ENCODE assay signal across 10 cellular contexts in the genomic region with DNA sequence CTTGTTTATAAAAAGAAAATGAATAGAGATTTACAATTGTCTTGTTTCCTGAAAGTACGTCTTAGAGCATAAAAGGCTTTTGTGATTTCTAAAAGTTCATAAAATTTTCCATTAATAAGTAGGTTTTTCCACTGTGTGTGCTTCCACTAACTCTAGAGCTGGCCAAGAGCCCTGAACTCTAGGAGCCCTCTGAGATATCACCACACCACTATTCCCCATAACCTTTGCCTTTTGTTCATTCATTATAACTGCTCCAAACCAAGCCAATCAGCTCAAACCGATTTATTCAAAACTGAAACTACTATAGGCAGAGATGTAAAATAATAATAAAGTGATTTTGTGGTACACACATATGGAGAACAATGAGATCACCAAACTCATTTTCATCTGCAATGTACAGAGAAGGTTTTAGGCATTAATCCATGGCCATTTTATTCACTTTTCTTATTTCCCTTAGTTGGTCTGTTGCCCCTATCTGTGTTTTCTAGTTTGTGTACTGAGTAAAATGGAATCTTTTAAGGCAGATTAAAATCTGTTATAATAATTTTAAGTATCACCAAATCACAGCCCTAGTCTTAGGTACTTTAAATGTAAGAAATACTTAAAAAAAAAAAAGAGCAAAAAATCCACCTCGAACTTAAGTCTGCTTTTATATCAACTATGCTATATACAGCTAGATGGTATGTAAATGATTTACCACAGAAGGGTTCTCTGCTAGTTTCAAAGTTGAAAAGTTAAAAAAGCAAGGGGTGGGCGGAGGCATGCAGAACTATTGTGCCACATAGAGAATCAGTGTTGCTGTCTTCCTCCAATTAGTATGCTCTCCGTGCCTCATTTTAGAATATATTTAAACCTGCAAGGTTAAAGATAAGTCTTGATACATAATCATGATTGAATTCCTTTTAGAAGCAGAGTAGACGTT.
"Had no signal": no experiment of that assay in that cellular context is flagged by ENCODE, and none has a peak within 500 bp of the region (broad histone marks: within the 10 kb centered on the region; RNA-seq: fewer than 3 reads in every experiment).

No MANE protein-coding gene starts in this region.

- H3K27me3 Mint-ChIP-seq: activated B cell treated with CpG ODN at 0.5 μM for 24 hours; naive B cell; stimulated activated memory B cell treated with anti-CD40 and anti-IgM and Interleukin-4, amounts not matched to agents 10 μg/mL and 1 μg/mL and 100 μg/mL, for 72 hours had no signal

- H3K9me3 Mint-ChIP-seq: activated B cell treated with CpG ODN at 0.5 μM for 24 hours; activated T-cell treated with anti-CD3 and anti-CD28 coated beads, Interleukin-2, amount 50 U/mL, for 4 hours; naive B cell had no signal

- DNase-seq: activated B cell treated with CpG ODN at 0.5 μM for 24 hours; activated gamma-delta T cell; activated T-cell treated with anti-CD3 and anti-CD28 coated beads, Interleukin-2, amount 50 U/mL, for 4 hours; endodermal cell; erythroblast; mammary epithelial cell; naive B cell; SK-N-SH; transverse colon had no signal

- H3K27ac Mint-ChIP-seq: activated B cell treated with CpG ODN at 0.5 μM for 24 hours; endodermal cell; stimulated activated memory B cell treated with anti-CD40 and anti-IgM and Interleukin-4, amounts not matched to agents 10 μg/mL and 1 μg/mL and 100 μg/mL, for 72 hours had no signal

- H3K4me3 Mint-ChIP-seq: activated B cell treated with CpG ODN at 0.5 μM for 24 hours; activated T-cell treated with anti-CD3 and anti-CD28 coated beads, Interleukin-2, amount 50 U/mL, for 4 hours; endodermal cell; naive B cell; stimulated activated memory B cell treated with anti-CD40 and anti-IgM and Interleukin-4, amounts not matched to agents 10 μg/mL and 1 μg/mL and 100 μg/mL, for 72 hours had no signal

- ATAC-seq: stimulated activated memory B cell treated with anti-CD40 and anti-IgM and Interleukin-4, amounts not matched to agents 10 μg/mL and 1 μg/mL and 100 μg/mL, for 72 hours had no signal
